7 cellular contexts compared by ENCODE assay signal in the genomic region with DNA sequence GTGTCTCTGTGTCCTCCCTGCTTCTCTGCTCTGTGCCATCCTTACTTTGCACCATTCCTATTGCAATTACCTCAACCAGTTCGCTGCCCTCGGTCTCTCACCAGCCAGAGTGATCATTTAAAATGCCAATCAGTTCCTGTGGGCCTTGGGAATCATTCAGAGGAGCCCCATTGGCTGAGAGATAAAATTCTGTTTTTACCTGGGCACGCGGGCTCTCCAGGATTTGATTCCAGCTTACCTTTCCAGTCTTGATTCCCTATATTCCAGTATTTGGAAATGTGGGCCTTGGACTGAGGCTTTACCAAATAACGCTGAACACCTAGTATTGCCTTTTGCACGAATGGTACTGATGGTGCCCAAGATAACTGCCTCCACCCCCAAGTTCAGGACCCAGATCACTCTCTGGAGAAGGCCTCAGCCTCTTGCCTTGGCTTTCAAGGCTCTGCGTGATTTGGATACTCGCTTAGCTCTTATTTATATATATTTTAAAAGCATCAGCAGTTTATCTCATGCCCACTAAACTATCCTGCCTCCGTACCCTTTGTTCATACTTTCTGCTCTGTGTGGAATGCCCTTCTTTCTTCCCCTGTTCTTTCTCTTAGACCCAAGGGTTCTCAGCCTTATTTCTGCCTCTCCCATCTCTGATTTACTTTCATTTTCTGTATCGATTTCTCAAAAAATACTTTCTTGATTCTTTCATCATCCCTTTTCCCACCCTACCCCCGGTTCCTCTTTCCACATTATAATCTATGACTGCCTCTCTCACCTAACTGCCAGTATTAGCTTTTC. TPM values are rescaled to one million over a fixed set of nuclear protein-coding genes. Genes with fewer than 3 reads are reported as not detected.
A peak's percentile ranks its signal among the peaks of the same experiment; 100 is the strongest.
DNase-seq lines count a peak whose midpoint lies in the region; ATAC-seq, FAIRE-seq and TF ChIP-seq lines count a peak whose summit lies in the region.

No MANE protein-coding gene starts in this region.

- TF ChIP-seq POLR2A in HepG2 (IDR thresholded peaks at IDR 0.05; ENCODE audit: insufficient read depth in 1 of 2, low read depth in 2 of 2, low read length in 2 of 2), result no peak

- no peak overlapping the region for H2AFZ ChIP-seq in HepG2 (ENCODE audit: low read length)

- no peaks in the 10 kb centered on the region for H4K20me1 ChIP-seq in HepG2 (ENCODE audit: insufficient read depth, low read length)

- CTCF ChIA-PET in HepG2 (lab: Yijun Ruan, JAX; ENCODE audit: low intra/inter-chr PET ratio, low total read pairs), result no interaction called here

- TF ChIP-seq RAD21 in HepG2 (CRISPR knock-in tag; IDR thresholded peaks at IDR 0.05), result no peak

- no peak for FAIRE-seq in HepG2 (lab: Jason Lieb, UNC)

- H3K4me1 ChIP-seq in HepG2 (ENCODE audit: insufficient read depth, low read length) (peaks cover 25% of the 10 kb centered on the region), tibial artery (peaks cover 0 to 28% (median 12%) of the 10 kb centered on the region in 4 donors)

- BruUV-seq in HepG2 (replicated peaks; lab: Mats Ljungman, UMichigan), result TSS peak; percentile 58

- no peaks in the 10 kb centered on the region for H3K27me3 ChIP-seq in brain microvascular endothelial cell (replicated peaks)
- no peaks in the 10 kb centered on the region; a peak in 1 of 5 replicates for H3K27me3 ChIP-seq in HepG2 (ENCODE audit: control insufficient read depth in 1 of 2, insufficient read depth in 2 of 2, low read length in 2 of 2)
- H3K27me3 ChIP-seq in tibial artery, result no peaks in the 10 kb centered on the region

- H3K79me2 ChIP-seq in HepG2 (ENCODE audit: insufficient read depth, low read length), result peaks cover 24% of the 10 kb centered on the region

- intact Hi-C loops in HepG2 (cut with micrococcal nuclease; ENCODE audit: unreplicated experiment) (loop anchor here (1.0 to 5.0 kb wide), 2 partner anchors 24 to 34 kb away; partner anchors contain the start of genes CHRNA5 and HYKK), tibial artery (cut with DNase I; ENCODE audit: low total_unique reads) (no loop called here)

- 3% methylated on average over 11 of the region's 11 CpGs for WGBS in HepG2 (ENCODE audit: low lambda C conversion rate)

- ATAC-seq in HepG2 (peak; percentile 15; the same call in 2 of the 3 replicates), HG03571 (IDR thresholded peaks at IDR 0.05; ENCODE audit: unreplicated experiment) (no peak)

- in situ Hi-C loops in GM13977 (cut with MboI; ENCODE audit: low pct_unique_long_range_greater_than_20kb, low sequenced_read_pairs, unreplicated experiment), result no loop called here
- in situ Hi-C loops in brain microvascular endothelial cell (cut with HindIII; ENCODE audit: low pct_ligation_motif_present, low sequenced_read_pairs), result no loop called here
- in situ Hi-C loops in HepG2 (cut with HindIII; ENCODE audit: extremely low pct_ligation_motif_present, low pct_unique_long_range_greater_than_20kb), result no loop called here

- H3K4me2 ChIP-seq in HepG2 (ENCODE audit: low read depth, low read length), result peak overlapping the region; percentile 89

- peak overlapping the region; percentile 87 for H3K9ac ChIP-seq in HepG2 (ENCODE audit: insufficient read depth, low read depth, low read length)

- H3K4me3 ChIP-seq in brain microvascular endothelial cell (ENCODE audit: low read depth, low read length) (peak overlapping the region; percentile 90), HepG2 (replicated peaks in 1 of 3; ENCODE audit: insufficient read depth in 1 of 3, low read depth in 2 of 3, low read length in 3 of 3) (peak overlapping the region; percentile 83 to 88 (median 87)), tibial artery (peak overlapping the region; percentile 65 to 89)

- H3K27ac ChIP-seq in brain microvascular endothelial cell (peak overlapping the region; percentile 96), HepG2 (ENCODE audit: extremely low read length, insufficient read depth, low read length) (peak overlapping the region; percentile 94), tibial artery (peak overlapping the region; percentile 83 to 94)

- TF ChIP-seq CTCF in GM13977 (IDR thresholded peaks at IDR 0.05; ENCODE audit: extremely low read depth, insufficient read depth, missing control alignments), result no peak
- no peak for TF ChIP-seq CTCF in brain microvascular endothelial cell (IDR thresholded peaks at IDR 0.05; ENCODE audit: low read depth, low read length, missing control alignments)
- no peak for TF ChIP-seq CTCF in HepG2 (CRISPR knock-in tag; IDR thresholded peaks at IDR 0.05)
- TF ChIP-seq CTCF in tibial artery (IDR thresholded peaks at IDR 0.05), result no peak

- H3K9me3 ChIP-seq in HepG2 (ENCODE audit: low read length) (no peaks in the 10 kb centered on the region), tibial artery (no peaks in the 10 kb centered on the region)

- POLR2A ChIA-PET in HepG2 (lab: Yijun Ruan, JAX), result interaction anchor here (0.7 to 3.4 kb wide), 8 partner anchors 8 to 410 kb away, joined by 3 to 40 read pairs (median 10); partner anchors contain the start of genes CHRNA5, HYKK, IREB2 and SKIC8

- H3K36me3 ChIP-seq in brain microvascular endothelial cell (replicated peaks) (peaks cover 30% of the 10 kb centered on the region), HepG2 (replicated peaks in 1 of 2; ENCODE audit: control insufficient read depth in 1 of 2, insufficient read depth in 2 of 2, low read length in 2 of 2) (peaks cover 4 to 24% of the 10 kb centered on the region in 2 experiments), tibial artery (peaks cover 30 to 32% (median 30%) of the 10 kb centered on the region in 3 donors)

- DNase-seq in GM13977 (ENCODE audit: low spot score), result peak; percentile 36
- peak; percentile 57 for DNase-seq in NOMO-1 treated with dmso at 0.1 percent for 144 hours (lab: John Stamatoyannopoulos, UW; ENCODE audit: unreplicated experiment)
- no peak for DNase-seq in brain microvascular endothelial cell
- no peak for DNase-seq in HepG2 (ENCODE audit: low spot score)
- DNase-seq in tibial artery, result no peak
- no peak for DNase-seq in COR-L47 (lab: John Stamatoyannopoulos, UW)

- TF ChIP-seq EP300 in HepG2 (IDR thresholded peaks at IDR 0.05; ENCODE audit: low read depth in 2 of 2, low read length in 2 of 2) (no peak), HepG2 (CRISPR knock-in tag; IDR thresholded peaks at IDR 0.05; ENCODE audit: borderline replicate concordance) (no peak)

RNA-seq across cellular contexts. Expression of gene PSMA4, which starts 0.9 kb away (rescaled TPM):
- total RNA-seq in HepG2 (2016; rRNA removed; fragmentation: Illumina TruSeq; extraction: Trizol), result 404 and 667 TPM in 2 replicates
- 98.5 and 109 TPM in 2 replicates for total RNA-seq in HepG2 (2016; cell fraction: cytosol; rRNA removed; fragmentation: Illumina TruSeq; extraction: Trizol; ENCODE audit: low read depth)
- total RNA-seq in HepG2 (2016; cell fraction: insoluble cytoplasmic fraction; rRNA removed; fragmentation: Illumina TruSeq; extraction: Trizol), result 403 and 697 TPM in 2 replicates
- 140 and 147 TPM in 2 replicates for total RNA-seq in HepG2 (2016; cell fraction: membrane; rRNA removed; fragmentation: Illumina TruSeq; extraction: Trizol)
- total RNA-seq in HepG2 (2016; cell fraction: nucleus; rRNA removed; fragmentation: Illumina TruSeq; extraction: Trizol), result 134 and 137 TPM in 2 replicates
- polyA plus RNA-seq in HepG2 (2011; rRNA removed), result 145 and 202 TPM in 2 replicates
- 108 and 163 TPM in 2 replicates for polyA plus RNA-seq in HepG2 (2011; cell fraction: cytosol; rRNA removed)
- polyA plus RNA-seq in HepG2 (2011; cell fraction: nucleus; rRNA removed), result 36.7 and 54.6 TPM in 2 replicates
- 210 and 212 TPM in 2 replicates for polyA plus RNA-seq in HepG2 (2012)
- 100 and 107 TPM in 2 replicates for polyA plus RNA-seq in HepG2 (2016; cell fraction: cytosol; fragmentation: Illumina TruSeq; extraction: Trizol; ENCODE audit: low read depth)
- 529 and 575 TPM in 2 replicates for polyA plus RNA-seq in HepG2 (2016; cell fraction: insoluble cytoplasmic fraction; fragmentation: Illumina TruSeq; extraction: Trizol; ENCODE audit: low read depth)
- polyA plus RNA-seq in HepG2 (2016; cell fraction: membrane; fragmentation: Illumina TruSeq; extraction: Trizol; ENCODE audit: low read depth), result 98.3 and 108 TPM in 2 replicates
- polyA plus RNA-seq in HepG2 (2016; cell fraction: nucleus; fragmentation: Illumina TruSeq; extraction: Trizol; ENCODE audit: insufficient read depth, low read depth), result 162 and 169 TPM in 2 replicates
- polyA minus RNA-seq in HepG2 (2011; rRNA and poly(A)+ RNA removed; ENCODE audit: low replicate concordance), result 24.7 and 98.6 TPM in 2 replicates
- 56.3 and 58.1 TPM in 2 replicates for polyA minus RNA-seq in HepG2 (2011; cell fraction: cytosol; rRNA and poly(A)+ RNA removed)
- polyA minus RNA-seq in HepG2 (2011; cell fraction: nucleus; rRNA and poly(A)+ RNA removed), result 42.0 and 45.1 TPM in 2 replicates

RNA-seq across cellular contexts. Expression of gene CHRNA5, which starts 24.2 kb away (rescaled TPM):
- total RNA-seq in HepG2 (2016; rRNA removed; fragmentation: Illumina TruSeq; extraction: Trizol), result 5.1 and 10.5 TPM in 2 replicates
- total RNA-seq in HepG2 (2016; cell fraction: cytosol; rRNA removed; fragmentation: Illumina TruSeq; extraction: Trizol; ENCODE audit: low read depth), result 2.6 and 4.4 TPM in 2 replicates
- total RNA-seq in HepG2 (2016; cell fraction: insoluble cytoplasmic fraction; rRNA removed; fragmentation: Illumina TruSeq; extraction: Trizol), result 6.0 and 9.6 TPM in 2 replicates
- 3.0 and 4.1 TPM in 2 replicates for total RNA-seq in HepG2 (2016; cell fraction: membrane; rRNA removed; fragmentation: Illumina TruSeq; extraction: Trizol)
- total RNA-seq in HepG2 (2016; cell fraction: nucleus; rRNA removed; fragmentation: Illumina TruSeq; extraction: Trizol), result 9.4 and 11.0 TPM in 2 replicates
- 3.7 and 4.1 TPM in 2 replicates for polyA plus RNA-seq in HepG2 (2011; rRNA removed)
- 1.4 and 2.7 TPM in 2 replicates for polyA plus RNA-seq in HepG2 (2011; cell fraction: cytosol; rRNA removed)
- polyA plus RNA-seq in HepG2 (2011; cell fraction: nucleus; rRNA removed), result 0.37 and 1.0 TPM in 2 replicates
- 3.7 and 3.8 TPM in 2 replicates for polyA plus RNA-seq in HepG2 (2012)
- 0.54 and 1.3 TPM in 2 replicates for polyA plus RNA-seq in HepG2 (2016; cell fraction: cytosol; fragmentation: Illumina TruSeq; extraction: Trizol; ENCODE audit: low read depth)
- polyA plus RNA-seq in HepG2 (2016; cell fraction: insoluble cytoplasmic fraction; fragmentation: Illumina TruSeq; extraction: Trizol; ENCODE audit: low read depth), result 4.2 and 7.2 TPM in 2 replicates
- polyA plus RNA-seq in HepG2 (2016; cell fraction: membrane; fragmentation: Illumina TruSeq; extraction: Trizol; ENCODE audit: low read depth), result 1.9 and 2.0 TPM in 2 replicates
- polyA plus RNA-seq in HepG2 (2016; cell fraction: nucleus; fragmentation: Illumina TruSeq; extraction: Trizol; ENCODE audit: insufficient read depth, low read depth), result 14.9 and 16.7 TPM in 2 replicates
- 1.4 and 13.3 TPM in 2 replicates for polyA minus RNA-seq in HepG2 (2011; rRNA and poly(A)+ RNA removed; ENCODE audit: low replicate concordance)
- polyA minus RNA-seq in HepG2 (2011; cell fraction: cytosol; rRNA and poly(A)+ RNA removed), result 1.4 and 1.5 TPM in 2 replicates
- 0.99 and 1.3 TPM in 2 replicates for polyA minus RNA-seq in HepG2 (2011; cell fraction: nucleus; rRNA and poly(A)+ RNA removed)

RNA-seq across cellular contexts. Expression of gene HYKK, which starts 33.8 kb away (rescaled TPM):
- 5.4 and 6.5 TPM in 2 replicates for total RNA-seq in HepG2 (2016; rRNA removed; fragmentation: Illumina TruSeq; extraction: Trizol)
- total RNA-seq in HepG2 (2016; cell fraction: cytosol; rRNA removed; fragmentation: Illumina TruSeq; extraction: Trizol; ENCODE audit: low read depth), result 5.6 and 5.8 TPM in 2 replicates
- total RNA-seq in HepG2 (2016; cell fraction: insoluble cytoplasmic fraction; rRNA removed; fragmentation: Illumina TruSeq; extraction: Trizol), result 5.2 and 6.7 TPM in 2 replicates
- total RNA-seq in HepG2 (2016; cell fraction: membrane; rRNA removed; fragmentation: Illumina TruSeq; extraction: Trizol), result 4.9 and 5.6 TPM in 2 replicates
- 2.7 and 3.7 TPM in 2 replicates for total RNA-seq in HepG2 (2016; cell fraction: nucleus; rRNA removed; fragmentation: Illumina TruSeq; extraction: Trizol)
- 3.5 and 3.6 TPM in 2 replicates for polyA plus RNA-seq in HepG2 (2011; rRNA removed)
- 1.8 and 3.1 TPM in 2 replicates for polyA plus RNA-seq in HepG2 (2011; cell fraction: cytosol; rRNA removed)
- polyA plus RNA-seq in HepG2 (2011; cell fraction: nucleus; rRNA removed), result 2.0 and 3.1 TPM in 2 replicates
- polyA plus RNA-seq in HepG2 (2012), result 2.5 and 4.5 TPM in 2 replicates
- polyA plus RNA-seq in HepG2 (2016; cell fraction: cytosol; fragmentation: Illumina TruSeq; extraction: Trizol; ENCODE audit: low read depth), result 4.8 and 5.7 TPM in 2 replicates
- polyA plus RNA-seq in HepG2 (2016; cell fraction: insoluble cytoplasmic fraction; fragmentation: Illumina TruSeq; extraction: Trizol; ENCODE audit: low read depth), result 6.6 and 8.7 TPM in 2 replicates
- 4.1 and 6.7 TPM in 2 replicates for polyA plus RNA-seq in HepG2 (2016; cell fraction: membrane; fragmentation: Illumina TruSeq; extraction: Trizol; ENCODE audit: low read depth)
- 5.0 and 5.8 TPM in 2 replicates for polyA plus RNA-seq in HepG2 (2016; cell fraction: nucleus; fragmentation: Illumina TruSeq; extraction: Trizol; ENCODE audit: insufficient read depth, low read depth)
- 2.5 and 7.9 TPM in 2 replicates for polyA minus RNA-seq in HepG2 (2011; rRNA and poly(A)+ RNA removed; ENCODE audit: low replicate concordance)
- 2.1 and 2.3 TPM in 2 replicates for polyA minus RNA-seq in HepG2 (2011; cell fraction: cytosol; rRNA and poly(A)+ RNA removed)
- polyA minus RNA-seq in HepG2 (2011; cell fraction: nucleus; rRNA and poly(A)+ RNA removed), result 4.1 and 5.7 TPM in 2 replicates

Comparison
In these comparisons a context has a peak if more than half of its experiments do, and no peak if none do; other contexts are left out.
1. DNase-seq: peak in GM13977 (single experiment) and NOMO-1 treated with dmso at 0.1 percent for 144 hours (single experiment); none in brain microvascular endothelial cell (single experiment), HepG2 (single experiment), tibial artery (0 of 2) and COR-L47 (single experiment).
2. Peak in every context shown above with its lines, with median percentiles within 50 percentile points of each other: H3K27ac ChIP-seq and H3K4me3 ChIP-seq.